Comparison of ENCODE assay signal across 19 cellular contexts in genomic region chr20:57977141-57977540, GRCh38.
DNase-seq lines count a peak whose midpoint lies in the region; ATAC-seq and TF ChIP-seq lines count a peak whose summit lies in the region.
"Had no signal": no experiment of that assay in that cellular context is flagged by ENCODE, and none has a peak within 500 bp of the region (broad histone marks: within the 10 kb centered on the region; RNA-seq: fewer than 3 reads in every experiment).

No MANE protein-coding gene starts in this region.

- BruUV-seq in Calu3 (replicated peaks; lab: Mats Ljungman, UMichigan) = no TSS peak

- H3K4me1 Mint-ChIP-seq in natural killer cell = peaks cover 0 to 8% of the 10 kb centered on the region in 2 donors
- H3K4me1 Mint-ChIP-seq in Calu3 (ENCODE audit: low read depth, unreplicated experiment) = peaks cover 23% of the 10 kb centered on the region

- DNase-seq in Right ventricle myocardium inferior (ENCODE audit: missing footprints) = no peak
- DNase-seq in right atrium auricular region (ENCODE audit: low spot score) = no peak
- DNase-seq in heart right ventricle = peak; percentile 29 to 55
- DNase-seq in natural killer cell = no peak
- DNase-seq in uterus = no peak
- DNase-seq in SHP77 treated with DMSO at 0.1 percent for 48 hours (lab: John Stamatoyannopoulos, UW) = no peak
- DNase-seq in Calu3 = no peak
- DNase-seq: BE2C; CD4-positive, alpha-beta memory T cell; DMS53; HCEC 1CT; MM.1S; NCI-H1092; NCI-H1436 treated with DMSO at 0.1 percent for 48 hours; NCI-H446; NCI-H526 treated with DMSO at 0.1 percent for 48 hours; SIG-M5 had no signal

- H3K27me3 ChIP-seq in right atrium auricular region (no peaks in the 10 kb centered on the region), heart right ventricle (no peaks in the 10 kb centered on the region), uterus (no peaks in the 10 kb centered on the region)
- H3K27me3 ChIP-seq: BE2C had no signal

- H3K4me1 ChIP-seq in right atrium auricular region (no peaks in the 10 kb centered on the region), heart right ventricle (peaks cover 0 to 33% (median 9%) of the 10 kb centered on the region in 9 donors), uterus (no peaks in the 10 kb centered on the region)
- H3K4me1 ChIP-seq: BE2C had no signal

- ATAC-seq in Right ventricle myocardium inferior (peak; percentile 62), heart right ventricle (peak in 7 of 8 donors; percentile 43 to 84 (median 67)), natural killer cell (no peak), GM21360 (IDR thresholded peaks at IDR 0.05; ENCODE audit: unreplicated experiment) (no peak)
- ATAC-seq: GM23338 had no signal

- WGBS in heart right ventricle, 2 donors = 61 to 69% methylated on average over 10 of the region's 10 CpGs

- TF ChIP-seq CTCF in right atrium auricular region (IDR thresholded peaks at IDR 0.05) = no peak
- TF ChIP-seq CTCF in heart right ventricle (IDR thresholded peaks at IDR 0.05) = no peak
- peak; percentile 9 for TF ChIP-seq CTCF in natural killer cell (IDR thresholded peaks at IDR 0.05)
- TF ChIP-seq CTCF in uterus (IDR thresholded peaks at IDR 0.05) = no peak
- TF ChIP-seq CTCF in Calu3 (IDR thresholded peaks at IDR 0.05; ENCODE audit: unreplicated experiment) = no peak

- H3K4me3 ChIP-seq in right atrium auricular region (no peak overlapping the region), heart right ventricle (no peak overlapping the region), uterus (no peak overlapping the region)
- H3K4me3 ChIP-seq: GM23338 had no signal

- intact Hi-C loops in Right ventricle myocardium inferior (cut with DNase I) = no loop called here
- intact Hi-C loops in heart right ventricle (cut with DNase I) = no loop called here
- intact Hi-C loops in natural killer cell (cut with micrococcal nuclease) = no loop called here
- intact Hi-C loops in uterus (cut with DNase I; ENCODE audit: low total_unique reads) = no loop called here
- intact Hi-C loops in Calu3 (cut with micrococcal nuclease; ENCODE audit: unreplicated experiment) = no loop called here

- H3K36me3 Mint-ChIP-seq in natural killer cell (no peaks in the 10 kb centered on the region), Calu3 (ENCODE audit: insufficient read depth, unreplicated experiment) (no peaks in the 10 kb centered on the region)
- H3K36me3 Mint-ChIP-seq: CD4-positive, alpha-beta memory T cell had no signal

- H3K27ac Mint-ChIP-seq in natural killer cell (no peak overlapping the region), Calu3 (ENCODE audit: unreplicated experiment) (no peak overlapping the region)
- H3K27ac Mint-ChIP-seq: CD4-positive, alpha-beta memory T cell; GM23338 had no signal

- no peaks in the 10 kb centered on the region for H3K9me3 ChIP-seq in right atrium auricular region
- peaks cover 0 to 4% (median 0%) of the 10 kb centered on the region in 11 donors for H3K9me3 ChIP-seq in heart right ventricle
- no peaks in the 10 kb centered on the region for H3K9me3 ChIP-seq in uterus
- H3K9me3 ChIP-seq: BE2C had no signal

- H3K27ac ChIP-seq in right atrium auricular region (no peak overlapping the region), heart right ventricle (no peak overlapping the region), uterus (peak overlapping the region; percentile 59 to 62)

- H3K4me3 Mint-ChIP-seq in natural killer cell (no peak overlapping the region), Calu3 (ENCODE audit: low read depth, unreplicated experiment) (no peak overlapping the region)
- H3K4me3 Mint-ChIP-seq: CD4-positive, alpha-beta memory T cell; GM23338 had no signal

- H3K9me3 Mint-ChIP-seq in natural killer cell (peaks cover 5 to 7% of the 10 kb centered on the region in 2 donors), Calu3 (ENCODE audit: low read depth, unreplicated experiment) (peaks cover 6% of the 10 kb centered on the region)

- no peak for TF ChIP-seq POLR2A in uterus (IDR thresholded peaks at IDR 0.05)

- peaks cover 0 to 8% of the 10 kb centered on the region in 2 donors for H3K27me3 Mint-ChIP-seq in natural killer cell (ENCODE audit: low read depth in 2 of 2)
- H3K27me3 Mint-ChIP-seq in Calu3 (ENCODE audit: unreplicated experiment) = no peaks in the 10 kb centered on the region

- CTCF ChIA-PET in Calu3 (lab: Charles Lee) = interaction anchor here (1.5 kb wide), 1 partner anchor 12 kb away, joined by 3 read pairs; no protein-coding TSS in a partner anchor

- no peaks in the 10 kb centered on the region for H3K36me3 ChIP-seq in right atrium auricular region
- no peaks in the 10 kb centered on the region for H3K36me3 ChIP-seq in heart right ventricle
- H3K36me3 ChIP-seq in uterus = no peaks in the 10 kb centered on the region
- H3K36me3 ChIP-seq: BE2C had no signal

Comparison
In these comparisons a context has a peak if more than half of its experiments do, and no peak if none do; other contexts are left out.
1. DNase-seq: peak in heart right ventricle (2 of 2); none in Right ventricle myocardium inferior (single experiment), right atrium auricular region (single experiment), natural killer cell (single experiment), uterus (0 of 2), SHP77 treated with DMSO at 0.1 percent for 48 hours (single experiment) and Calu3 (single experiment).
2. ATAC-seq: peak in Right ventricle myocardium inferior (single experiment) and heart right ventricle (7 of 8); none in natural killer cell (0 of 3) and GM21360 (single experiment).
3. H3K27ac ChIP-seq: peak in uterus (2 of 2); none in right atrium auricular region (0 of 2) and heart right ventricle (0 of 10).